In the genomic region with DNA sequence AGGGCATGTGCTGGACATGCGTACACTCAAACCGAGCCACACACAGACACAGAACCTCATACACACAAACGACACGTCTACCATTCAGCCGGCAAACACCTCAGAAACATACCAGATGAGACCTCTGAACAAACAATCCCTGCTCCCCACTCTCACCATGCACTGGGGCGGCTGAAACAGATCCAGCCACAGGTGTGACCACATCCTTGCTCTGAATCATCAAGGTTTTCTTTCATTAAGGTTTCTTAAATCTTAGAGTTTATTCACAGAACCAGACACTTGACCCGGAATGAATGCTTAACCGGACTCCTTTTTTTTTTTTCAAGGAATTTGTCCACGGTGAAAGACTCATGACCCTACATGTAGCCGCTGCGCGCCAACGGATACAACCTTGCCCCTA, we compare ENCODE assay signal across 18 cellular contexts. TPM values are rescaled to one million over a fixed set of nuclear protein-coding genes. Genes with fewer than 3 reads are reported as not detected.
DNase-seq lines count a peak whose midpoint lies in the region; ATAC-seq, FAIRE-seq and TF ChIP-seq lines count a peak whose summit lies in the region.
"Had no signal": no experiment of that assay in that cellular context is flagged by ENCODE, and none has a peak within 500 bp of the region (broad histone marks: within the 10 kb centered on the region; RNA-seq: fewer than 3 reads in every experiment).

No MANE protein-coding gene starts in this region.

- no peak for TF ChIP-seq CTCF in CD8-positive, alpha-beta T cell (IDR thresholded peaks at IDR 0.05)
- no peak for TF ChIP-seq CTCF in RWPE2 (IDR thresholded peaks at IDR 0.05; ENCODE audit: poor library complexity, severe bottlenecking)
- no peak for TF ChIP-seq CTCF in mucosa of descending colon (IDR thresholded peaks at IDR 0.05)
- no peak for TF ChIP-seq CTCF in chondrocyte (IDR thresholded peaks at IDR 0.05)

- H3K4me3 ChIP-seq in CD8-positive, alpha-beta T cell (ENCODE audit: low read depth, low read length) = no peak overlapping the region
- H3K4me3 ChIP-seq in RWPE2 (ENCODE audit: severe bottlenecking) (no peak overlapping the region), mucosa of descending colon (no peak overlapping the region)
- H3K4me3 ChIP-seq: BLaER1 treated with 17β-estradiol and CSF1 and Interleukin-3, amounts not matched to agents 10 nM and 100 nM had no signal

- ATAC-seq in CD8-positive, alpha-beta T cell = peak; percentile 94
- ATAC-seq in RWPE2 (ENCODE audit: low read depth) (peak; percentile 68; the same call in 2 of the 3 replicates), mucosa of descending colon (peak; percentile 20), GM18505 (IDR thresholded peaks at IDR 0.05; ENCODE audit: unreplicated experiment) (no peak)
- ATAC-seq in activated T-cell treated with anti-CD3 and anti-CD28 coated beads, Interleukin-2, amount 50 U/mL, for 4 hours = peak; percentile 84 to 96

- H3K27ac Mint-ChIP-seq in CD8-positive, alpha-beta T cell = no peak overlapping the region
- no peak overlapping the region for H3K27ac Mint-ChIP-seq in chondrocyte (ENCODE audit: unreplicated experiment)
- H3K27ac Mint-ChIP-seq: progenitor cell of endocrine pancreas; T-helper 1 cell treated with Interleukin-12 subunit alpha and Interleukin-12 subunit beta and Interleukin-4 antibody, amounts not matched to agents 30 μg/mL and 1 μg/mL, for 36 hours had no signal

- peaks cover 14% of the 10 kb centered on the region for H3K4me1 Mint-ChIP-seq in CD8-positive, alpha-beta T cell (ENCODE audit: low read depth)
- H3K4me1 Mint-ChIP-seq in activated T-cell treated with anti-CD3 and anti-CD28 coated beads, Interleukin-2, amount 50 U/mL, for 4 hours (ENCODE audit: low read depth) = peaks cover 13% of the 10 kb centered on the region
- no peaks in the 10 kb centered on the region for H3K4me1 Mint-ChIP-seq in chondrocyte (ENCODE audit: low read depth)

- H3K36me3 Mint-ChIP-seq in CD8-positive, alpha-beta T cell = no peaks in the 10 kb centered on the region
- H3K36me3 Mint-ChIP-seq in activated T-cell treated with anti-CD3 and anti-CD28 coated beads, Interleukin-2, amount 50 U/mL, for 4 hours (ENCODE audit: insufficient read depth) = no peaks in the 10 kb centered on the region
- no peaks in the 10 kb centered on the region for H3K36me3 Mint-ChIP-seq in chondrocyte (ENCODE audit: low read depth)

- no peaks in the 10 kb centered on the region for H3K27me3 Mint-ChIP-seq in CD8-positive, alpha-beta T cell (ENCODE audit: low read depth)
- no peaks in the 10 kb centered on the region for H3K27me3 Mint-ChIP-seq in activated T-cell treated with anti-CD3 and anti-CD28 coated beads, Interleukin-2, amount 50 U/mL, for 4 hours (ENCODE audit: low read depth)
- H3K27me3 Mint-ChIP-seq in chondrocyte (ENCODE audit: low read depth) = peaks cover 11% of the 10 kb centered on the region
- H3K27me3 Mint-ChIP-seq: progenitor cell of endocrine pancreas had no signal

- no peak for TF ChIP-seq POLR2A in GM18505 (IDR thresholded peaks at IDR 0.05; ENCODE audit: borderline replicate concordance, extremely low read depth, insufficient read depth, insufficient read length)
- TF ChIP-seq POLR2A in GM12892 (IDR thresholded peaks at IDR 0.05; ENCODE audit: low read depth, low read length) = no peak

- no peaks in the 10 kb centered on the region for H3K36me3 ChIP-seq in CD8-positive, alpha-beta T cell (ENCODE audit: insufficient read depth, low read length)
- H3K36me3 ChIP-seq in RWPE2 (ENCODE audit: low read depth) = no peaks in the 10 kb centered on the region
- H3K36me3 ChIP-seq in mucosa of descending colon (ENCODE audit: low read depth) = no peaks in the 10 kb centered on the region

- H3K9me3 Mint-ChIP-seq in CD8-positive, alpha-beta T cell = no peaks in the 10 kb centered on the region
- no peaks in the 10 kb centered on the region for H3K9me3 Mint-ChIP-seq in activated T-cell treated with anti-CD3 and anti-CD28 coated beads, Interleukin-2, amount 50 U/mL, for 4 hours
- no peaks in the 10 kb centered on the region for H3K9me3 Mint-ChIP-seq in chondrocyte (ENCODE audit: low read depth)
- H3K9me3 Mint-ChIP-seq: T-helper 1 cell treated with Interleukin-12 subunit alpha and Interleukin-12 subunit beta and Interleukin-4 antibody, amounts not matched to agents 30 μg/mL and 1 μg/mL, for 36 hours had no signal

- CTCF ChIA-PET in CD8-positive, alpha-beta T cell (lab: Charles Lee) = no interaction called here

- peaks cover 15% of the 10 kb centered on the region for H3K4me1 ChIP-seq in CD8-positive, alpha-beta T cell (ENCODE audit: insufficient read depth, low read length)
- H3K4me1 ChIP-seq in RWPE2 (ENCODE audit: insufficient read depth, poor library complexity, severe bottlenecking) = no peaks in the 10 kb centered on the region
- no peaks in the 10 kb centered on the region for H3K4me1 ChIP-seq in mucosa of descending colon (ENCODE audit: low read depth)

- H3K9me3 ChIP-seq in CD8-positive, alpha-beta T cell (ENCODE audit: low read length) = no peaks in the 10 kb centered on the region
- H3K9me3 ChIP-seq in RWPE2 (ENCODE audit: severe bottlenecking) = no peaks in the 10 kb centered on the region
- H3K9me3 ChIP-seq in mucosa of descending colon = no peaks in the 10 kb centered on the region

- H3K27ac ChIP-seq in CD8-positive, alpha-beta T cell (ENCODE audit: low read depth, low read length) = no peak overlapping the region
- no peak overlapping the region for H3K27ac ChIP-seq in RWPE2 (ENCODE audit: poor library complexity, severe bottlenecking)
- H3K27ac ChIP-seq: BLaER1 treated with 17β-estradiol and CSF1 and Interleukin-3, amounts not matched to agents 10 nM and 100 nM had no signal

- FAIRE-seq in GM12892 (lab: Jason Lieb, UNC) = no peak
- FAIRE-seq: islet of Langerhans had no signal

- peak in 6 of 7 experiments; percentile 35 to 76 (median 58) for DNase-seq in CD8-positive, alpha-beta T cell
- DNase-seq in RWPE2 (ENCODE audit: low spot score) = no peak
- DNase-seq in activated T-cell treated with anti-CD3 and anti-CD28 coated beads, Interleukin-2, amount 50 U/mL, for 4 hours = no peak
- no peak for DNase-seq in mucosa of descending colon
- DNase-seq in chondrocyte (ENCODE audit: low spot score) = no peak
- DNase-seq in NCI-H69 (lab: John Stamatoyannopoulos, UW) = no peak
- DNase-seq in GM12892 (ENCODE audit: insufficient read length) = no peak
- DNase-seq: KBM-7, NCI-H1417, NCI-H510A treated with DMSO at 0.1 percent for 48 hours had no signal

- intact Hi-C loops in CD8-positive, alpha-beta T cell (cut with DNase I, micrococcal nuclease) = loop anchor here in 1 of 2 experiments (1.0 kb wide), 1 partner anchor 47 kb away; no protein-coding TSS in a partner anchor
- intact Hi-C loops in mucosa of descending colon (cut with DNase I, micrococcal nuclease) = no loop called here

- POLR2A ChIA-PET in CD8-positive, alpha-beta T cell (lab: Charles Lee) = no interaction called here

- H3K4me3 Mint-ChIP-seq in CD8-positive, alpha-beta T cell = no peak overlapping the region
- no peak overlapping the region for H3K4me3 Mint-ChIP-seq in activated T-cell treated with anti-CD3 and anti-CD28 coated beads, Interleukin-2, amount 50 U/mL, for 4 hours
- H3K4me3 Mint-ChIP-seq in chondrocyte (ENCODE audit: unreplicated experiment) = no peak overlapping the region
- H3K4me3 Mint-ChIP-seq: T-helper 1 cell treated with Interleukin-12 subunit alpha and Interleukin-12 subunit beta and Interleukin-4 antibody, amounts not matched to agents 30 μg/mL and 1 μg/mL, for 36 hours had no signal

- no peaks in the 10 kb centered on the region for H3K27me3 ChIP-seq in CD8-positive, alpha-beta T cell (ENCODE audit: insufficient read depth, low read length)
- H3K27me3 ChIP-seq in RWPE2 (ENCODE audit: insufficient read depth, poor library complexity, severe bottlenecking) = no peaks in the 10 kb centered on the region
- H3K27me3 ChIP-seq: BLaER1 treated with 17β-estradiol and CSF1 and Interleukin-3, amounts not matched to agents 10 nM and 100 nM had no signal

RNA-seq across cellular contexts. Expression of gene TERT, which starts 26.2 kb away (rescaled TPM):
- total RNA-seq in CD8-positive, alpha-beta T cell = under 1 TPM in 1 of 2 experiments, not detected in 1; 0.08 TPM
- total RNA-seq in activated T-cell treated with anti-CD3 and anti-CD28 coated beads, Interleukin-2, amount 50 U/mL, for 4 hours = 10 to 100 TPM in 2 of 3 donors, 1 to 10 TPM in 1; 9.5 to 16.7 (median 10.5) TPM
- 1 to 10 TPM; 2.1 to 5.0 (median 2.8) TPM for total RNA-seq in mucosa of descending colon
- total RNA-seq in chondrocyte = not detected in 3 replicates
- 0.15 TPM for polyA plus RNA-seq in GM12892 (2012; ENCODE audit: missing spikeins)
- total RNA-seq: cardiac septum, glomerular endothelial cell had no signal

RNA-seq across cellular contexts. Expression of gene SLC6A18, which starts 43.5 kb away (rescaled TPM):
- total RNA-seq in CD8-positive, alpha-beta T cell = not detected
- total RNA-seq in activated T-cell treated with anti-CD3 and anti-CD28 coated beads, Interleukin-2, amount 50 U/mL, for 4 hours = not detected
- total RNA-seq in mucosa of descending colon = under 1 TPM in 1 of 3 donors, not detected in 2; 0.89 TPM
- total RNA-seq in chondrocyte = not detected in 3 replicates
- not detected for polyA plus RNA-seq in GM12892 (2012; ENCODE audit: missing spikeins)
- total RNA-seq: cardiac septum, glomerular endothelial cell, mononuclear cell, progenitor cell of endocrine pancreas had no signal

Comparison
In these comparisons a context has a peak if more than half of its experiments do, and no peak if none do; other contexts are left out.
1. DNase-seq: peak in CD8-positive, alpha-beta T cell (6 of 7); none in RWPE2 (single experiment), activated T-cell treated with anti-CD3 and anti-CD28 coated beads, Interleukin-2, amount 50 U/mL, for 4 hours (single experiment), mucosa of descending colon (0 of 3), chondrocyte (single experiment), NCI-H69 (single experiment) and GM12892 (single experiment).